ENCODE assay signal across 28 cellular contexts in genomic region chr13:30338952-30339351, GRCh38.
"Had no signal": no experiment of that assay in that cellular context is flagged by ENCODE, and none has a peak within 500 bp of the region (broad histone marks: within the 10 kb centered on the region; RNA-seq: fewer than 3 reads in every experiment).

No MANE protein-coding gene starts in this region.

- H3K9ac ChIP-seq: neural progenitor cell had no signal

- H3K4me3 ChIP-seq: cardiac muscle cell, lower lobe of right lung, neural progenitor cell, right atrium auricular region, thyroid gland had no signal

- H3K27ac ChIP-seq: cardiac muscle cell, foreskin keratinocyte, lower lobe of right lung, neural progenitor cell, thyroid gland, VCaP had no signal

- H3K4me3 Mint-ChIP-seq: activated CD4-positive, alpha-beta T cell treated with anti-CD3 and anti-CD28 coated beads, Interleukin-2, amount 10 ng/mL, durations not matched to agents 7 days and 5 days; activated CD8-positive, alpha-beta memory T cell treated with anti-CD3 and anti-CD28 coated beads, Interleukin-2, amount 10 ng/mL, durations not matched to agents 7 days and 5 days; activated CD8-positive, alpha-beta T cell treated with anti-CD3 and anti-CD28 coated beads for 36 hours; activated naive CD4-positive, alpha-beta T cell treated with anti-CD3 and anti-CD28 coated beads, Interleukin-2, amount 10 ng/mL, durations not matched to agents 7 days and 5 days; endodermal cell; naive thymus-derived CD4-positive, alpha-beta T cell; neural progenitor cell; stimulated activated naive CD8-positive, alpha-beta T cell treated with anti-CD3 and anti-CD28 coated beads, Interleukin-15, Interleukin-2, amounts not matched to agents 100 ng/mL and 50 ng/mL, for 24 hours; T-cell; T-helper 2 cell treated with Interferon-gamma antibody and Interleukin-4, amounts not matched to agents 5 μg/mL and 100 μg/mL, for 36 hours had no signal

- FAIRE-seq: urothelium cell line had no signal

- H3K4me2 ChIP-seq: neural progenitor cell had no signal

- H3K4me1 ChIP-seq: neural progenitor cell had no signal

- DNase-seq: activated CD4-positive, alpha-beta T cell treated with anti-CD3 and anti-CD28 coated beads, Interleukin-2, amount 10 ng/mL, durations not matched to agents 7 days and 5 days; activated CD8-positive, alpha-beta memory T cell treated with anti-CD3 and anti-CD28 coated beads, Interleukin-2, amount 10 ng/mL, durations not matched to agents 7 days and 5 days; activated CD8-positive, alpha-beta T cell treated with anti-CD3 and anti-CD28 coated beads for 36 hours; activated effector memory CD4-positive, alpha-beta T cell treated with anti-CD3 and anti-CD28 coated beads, Interleukin-2, amount 50 U/mL, for 16 hours; activated naive CD4-positive, alpha-beta T cell treated with anti-CD3 and anti-CD28 coated beads, Interleukin-2, amount 10 ng/mL, durations not matched to agents 7 days and 5 days; activated T-cell treated with anti-CD3 and anti-CD28 coated beads for 4 hours; amygdala; cortex of kidney; endodermal cell; hippocampal formation; left cardiac atrium; lower lobe of right lung; mesendoderm; naive thymus-derived CD4-positive, alpha-beta T cell; stimulated activated CD4-positive, alpha-beta T cell treated with anti-CD3 and anti-CD28 coated beads, Interleukin-12 subunit alpha, Interleukin-12 subunit beta, amount 100 ng/mL, for 4 hours; stimulated activated CD4-positive, alpha-beta T cell treated with anti-CD3 and anti-CD28 coated beads, Interleukin-4, amount 100 ng/mL, for 4 hours; substantia nigra; T-cell; thyroid gland had no signal

- H3K27me3 ChIP-seq: cardiac muscle cell, foreskin keratinocyte, neural progenitor cell, right atrium auricular region, thyroid gland had no signal

- ATAC-seq: activated CD8-positive, alpha-beta memory T cell treated with anti-CD3 and anti-CD28 coated beads, Interleukin-2, amount 10 ng/mL, durations not matched to agents 7 days and 5 days; activated CD8-positive, alpha-beta T cell treated with anti-CD3 and anti-CD28 coated beads for 36 hours; foreskin keratinocyte; lower lobe of right lung; naive thymus-derived CD4-positive, alpha-beta T cell; T-cell had no signal

- H3K27ac Mint-ChIP-seq: activated CD4-positive, alpha-beta T cell treated with anti-CD3 and anti-CD28 coated beads, Interleukin-2, amount 10 ng/mL, durations not matched to agents 7 days and 5 days; activated CD8-positive, alpha-beta memory T cell treated with anti-CD3 and anti-CD28 coated beads, Interleukin-2, amount 10 ng/mL, durations not matched to agents 7 days and 5 days; activated CD8-positive, alpha-beta T cell treated with anti-CD3 and anti-CD28 coated beads for 36 hours; activated naive CD4-positive, alpha-beta T cell treated with anti-CD3 and anti-CD28 coated beads, Interleukin-2, amount 10 ng/mL, durations not matched to agents 7 days and 5 days; endodermal cell; neural progenitor cell; progenitor cell of endocrine pancreas; stimulated activated naive CD8-positive, alpha-beta T cell treated with anti-CD3 and anti-CD28 coated beads, Interleukin-15, Interleukin-2, amounts not matched to agents 100 ng/mL and 50 ng/mL, for 24 hours; T-cell; T-helper 2 cell treated with Interferon-gamma antibody and Interleukin-4, amounts not matched to agents 5 μg/mL and 100 μg/mL, for 36 hours had no signal

- H3K36me3 ChIP-seq: cardiac muscle cell, lower lobe of right lung, neural progenitor cell, right atrium auricular region, thyroid gland had no signal

- H3K27me3 Mint-ChIP-seq: activated CD8-positive, alpha-beta memory T cell treated with anti-CD3 and anti-CD28 coated beads, Interleukin-2, amount 10 ng/mL, durations not matched to agents 7 days and 5 days; activated CD8-positive, alpha-beta T cell treated with anti-CD3 and anti-CD28 coated beads for 36 hours; naive thymus-derived CD4-positive, alpha-beta T cell; progenitor cell of endocrine pancreas; stimulated activated naive CD8-positive, alpha-beta T cell treated with anti-CD3 and anti-CD28 coated beads, Interleukin-15, Interleukin-2, amounts not matched to agents 100 ng/mL and 50 ng/mL, for 24 hours; T-cell had no signal

- H3K9me3 Mint-ChIP-seq: activated CD4-positive, alpha-beta T cell treated with anti-CD3 and anti-CD28 coated beads, Interleukin-2, amount 10 ng/mL, durations not matched to agents 7 days and 5 days; activated CD8-positive, alpha-beta T cell treated with anti-CD3 and anti-CD28 coated beads for 36 hours; activated naive CD4-positive, alpha-beta T cell treated with anti-CD3 and anti-CD28 coated beads, Interleukin-2, amount 10 ng/mL, durations not matched to agents 7 days and 5 days; endodermal cell; naive thymus-derived CD4-positive, alpha-beta T cell; neural progenitor cell; stimulated activated naive CD8-positive, alpha-beta T cell treated with anti-CD3 and anti-CD28 coated beads, Interleukin-15, Interleukin-2, amounts not matched to agents 100 ng/mL and 50 ng/mL, for 24 hours; T-cell; T-helper 2 cell treated with Interferon-gamma antibody and Interleukin-4, amounts not matched to agents 5 μg/mL and 100 μg/mL, for 36 hours had no signal

- H2AFZ ChIP-seq: neural progenitor cell had no signal

- H3K9me3 ChIP-seq: lower lobe of right lung, right atrium auricular region, thyroid gland had no signal

- H3K36me3 Mint-ChIP-seq: neural progenitor cell had no signal
